Comparison of ENCODE assay signal across 8 cellular contexts in genomic region chr7:73521636-73522080, GRCh38.
DNase-seq lines count a peak whose midpoint lies in the region; ATAC-seq and TF ChIP-seq lines count a peak whose summit lies in the region.

No MANE protein-coding gene starts in this region.

- H3K9me3 Mint-ChIP-seq in nephron, result no peaks in the 10 kb centered on the region

- H3K4me3 ChIP-seq in fibroblast of mammary gland (ENCODE audit: control insufficient read depth, low read depth, low read length), result peak overlapping the region; percentile 80

- H3K27ac Mint-ChIP-seq in nephron, result peak overlapping the region in 2 of 3 experiments; percentile 99

- peak overlapping the region; percentile 97 for H3K27ac ChIP-seq in VCaP

- ATAC-seq in GM21367 (IDR thresholded peaks at IDR 0.05; ENCODE audit: unreplicated experiment) (peak; percentile 29), HG03565 (IDR thresholded peaks at IDR 0.05; ENCODE audit: unreplicated experiment) (peak; percentile 19)

- TF ChIP-seq CTCF in VCaP (conservative IDR thresholded peaks at IDR 0.05) (no peak), fibroblast of mammary gland (conservative IDR thresholded peaks at IDR 0.05; ENCODE audit: control insufficient read depth, insufficient read depth, low read depth, low read length) (no peak), nephron (IDR thresholded peaks at IDR 0.05; ENCODE audit: unreplicated experiment in 3 of 3) (no peak)

- peaks cover 45% of the 10 kb centered on the region for H3K4me1 Mint-ChIP-seq in nephron

- H3K36me3 Mint-ChIP-seq in nephron (ENCODE audit: low read depth), result peaks cover 28% of the 10 kb centered on the region

- DNase-seq in NK-92 treated with Interleukin-12 subunit alpha and Interleukin-12 subunit beta, amount 100 ng/mL, for 24 hours (lab: John Stamatoyannopoulos, UW), result peak; percentile 84
- no peak for DNase-seq in NK-92 (lab: John Stamatoyannopoulos, UW; ENCODE audit: unreplicated experiment)
- DNase-seq in fibroblast of mammary gland (ENCODE audit: low read depth), result no peak
- DNase-seq in DMS153 (lab: John Stamatoyannopoulos, UW), result no peak

- no peaks in the 10 kb centered on the region for H3K27me3 Mint-ChIP-seq in nephron (ENCODE audit: low read depth)

- peak overlapping the region; percentile 61 to 73 (median 70) for H3K4me3 Mint-ChIP-seq in nephron
